In genomic region chr9:127244609-127245601, GRCh38 we compare ENCODE assay signal across 8 cellular contexts. TPM values are rescaled to one million over a fixed set of nuclear protein-coding genes. Genes with fewer than 3 reads are reported as not detected.
DNase-seq lines count a peak whose midpoint lies in the region; ATAC-seq, FAIRE-seq and TF ChIP-seq lines count a peak whose summit lies in the region.

No MANE protein-coding gene starts in this region.

- H3K9me3 ChIP-seq in adrenal gland (replicated peaks in 1 of 3) (no peaks in the 10 kb centered on the region), heart left ventricle (no peaks in the 10 kb centered on the region)

- H3K36me3 Mint-ChIP-seq in type B pancreatic cell, result peaks cover 4% of the 10 kb centered on the region

- no peaks in the 10 kb centered on the region for H3K36me3 ChIP-seq in adrenal gland (replicated peaks in 1 of 2)
- no peaks in the 10 kb centered on the region for H3K36me3 ChIP-seq in heart left ventricle

- TF ChIP-seq CTCF in adrenal gland (IDR thresholded peaks at IDR 0.05) (peak in 2 of 6 experiments; percentile 3 to 6), heart left ventricle (IDR thresholded peaks at IDR 0.05) (peak in 1 of 12 donors; percentile 5), type B pancreatic cell (conservative IDR thresholded peaks at IDR 0.05) (no peak)

- FAIRE-seq in GM12892 (lab: Jason Lieb, UNC), result peak; percentile 92

- 7 to 28% (median 13%) methylated on average over 18 to 53 of the region's 53 CpGs for WGBS in adrenal gland, 4 donors
- 7 to 20% (median 9%) methylated on average over 27 to 53 of the region's 53 CpGs for WGBS in heart left ventricle, 4 donors

- H3K27ac ChIP-seq in adrenal gland, result peak overlapping the region in 4 of 5 donors; percentile 54 to 88 (median 72)
- peak overlapping the region in 10 of 12 donors; percentile 52 to 88 (median 80) for H3K27ac ChIP-seq in heart left ventricle

- H3K4me3 Mint-ChIP-seq in type B pancreatic cell, result peak overlapping the region; percentile 95

- H3K27me3 ChIP-seq in adrenal gland (no peaks in the 10 kb centered on the region), heart left ventricle (no peaks in the 10 kb centered on the region)

- peak overlapping the region; percentile 90 for H3K27ac Mint-ChIP-seq in type B pancreatic cell

- peaks cover 12% of the 10 kb centered on the region for H3K4me1 Mint-ChIP-seq in type B pancreatic cell (ENCODE audit: unreplicated experiment)

- TF ChIP-seq POLR2A in GM12892 (IDR thresholded peaks at IDR 0.05; ENCODE audit: low read depth, low read length), result peak; percentile 74
- peak in 1 of 2 donors; percentile 85 for TF ChIP-seq POLR2A in adrenal gland (IDR thresholded peaks at IDR 0.05)
- TF ChIP-seq POLR2A in heart left ventricle (IDR thresholded peaks at IDR 0.05), result peak in 1 of 2 donors; percentile 79

- H3K27me3 Mint-ChIP-seq in type B pancreatic cell, result no peaks in the 10 kb centered on the region

- intact Hi-C loops in adrenal gland (cut with DNase I) (no loop called here), heart left ventricle (cut with DNase I) (loop anchor here in 1 of 10 donors (5.0 kb wide), 1 partner anchor 72 kb away; no protein-coding TSS in a partner anchor)

- H3K4me1 ChIP-seq in adrenal gland (replicated peaks in 1 of 2) (peaks cover 0 to 5% of the 10 kb centered on the region in 2 donors), heart left ventricle (peaks cover 0 to 15% (median 7%) of the 10 kb centered on the region in 12 donors)

- DNase-seq in GM12892 (ENCODE audit: insufficient read length) (peak; percentile 93), NCI-H146 (lab: John Stamatoyannopoulos, UW) (peak; percentile 92), T follicular helper cell (ENCODE audit: low read depth) (peak; percentile 91), adrenal gland (peak; percentile 97 to 99 (median 99)), heart left ventricle (peak; percentile 98 to 99 (median 98)), pons (ENCODE audit: low spot score) (peak; percentile 97), type B pancreatic cell (ENCODE audit: extremely low spot score, unreplicated experiment) (peak; percentile 96)

- no peaks in the 10 kb centered on the region for H3K9me3 Mint-ChIP-seq in type B pancreatic cell

- ATAC-seq in HG02840 (IDR thresholded peaks at IDR 0.05; ENCODE audit: low FRiP score, unreplicated experiment) (peak; percentile 99), heart left ventricle (peak; percentile 100)

- peak overlapping the region; percentile 2 to 67 (median 58) for H3K4me3 ChIP-seq in adrenal gland
- peak overlapping the region; percentile 42 to 72 (median 63) for H3K4me3 ChIP-seq in heart left ventricle

RNA-seq across cellular contexts. Expression of gene GARNL3, which starts 19.7 kb away (rescaled TPM):
- 6.1 TPM for polyA plus RNA-seq in GM12892 (2012; ENCODE audit: missing spikeins)
- total RNA-seq in adrenal gland, result 10 to 100 TPM; 12.2 to 43.2 (median 34.4) TPM
- polyA plus RNA-seq in adrenal gland, result 10 to 100 TPM; 13.8 to 25.9 (median 23.6) TPM
- 10 to 100 TPM; 11.9 to 60.4 (median 26.0) TPM for total RNA-seq in heart left ventricle
- 10 to 100 TPM in 1 of 2 donors, 1 to 10 TPM in 1; 7.1 to 14.9 TPM for polyA plus RNA-seq in heart left ventricle
- total RNA-seq in type B pancreatic cell (ENCODE audit: low replicate concordance), result 11.1 and 19.7 TPM in 2 replicates

Comparison
In these comparisons a context has a peak if more than half of its experiments do, and no peak if none do; other contexts are left out.
1. Peak in every context shown above with its lines: DNase-seq, ATAC-seq, H3K4me3 ChIP-seq and H3K27ac ChIP-seq.